ENCODE assay signal across 26 cellular contexts in genomic region chr2:233728723-233729301, GRCh38. TPM values are rescaled to one million over a fixed set of nuclear protein-coding genes. Genes with fewer than 3 reads are reported as not detected.
"Had no signal": no experiment of that assay in that cellular context is flagged by ENCODE, and none has a peak within 500 bp of the region (broad histone marks: within the 10 kb centered on the region; RNA-seq: fewer than 3 reads in every experiment).

Gene UGT1A3, plus strand, starts transcription at chr2:233729042. Its CDS starts 85 bp downstream, at chr2:233729127.

- H3K27ac ChIP-seq: brain microvascular endothelial cell, SK-N-MC, VCaP had no signal

- H3K36me3 Mint-ChIP-seq: activated naive CD8-positive, alpha-beta T cell had no signal

- H3K4me1 Mint-ChIP-seq: activated CD4-positive, alpha-beta memory T cell treated with anti-CD3 and anti-CD28 coated beads, Interleukin-2, amount 10 ng/mL, durations not matched to agents 7 days and 5 days; activated CD4-positive, alpha-beta T cell treated with anti-CD3 and anti-CD28 coated beads for 36 hours; activated T-helper 17 cell treated with anti-CD3 and anti-CD28 coated beads, Interleukin-2, amount 50 U/mL, for 72 hours had no signal

- H3K4me3 ChIP-seq: SK-N-MC had no signal

- H3K4me3 Mint-ChIP-seq: activated CD4-positive, alpha-beta memory T cell treated with anti-CD3 and anti-CD28 coated beads, Interleukin-2, amount 10 ng/mL, durations not matched to agents 7 days and 5 days; activated CD4-positive, alpha-beta T cell treated with anti-CD3 and anti-CD28 coated beads for 36 hours; activated naive CD4-positive, alpha-beta T cell treated with anti-CD3 and anti-CD28 coated beads for 36 hours; activated naive CD8-positive, alpha-beta T cell; activated T-helper 17 cell treated with anti-CD3 and anti-CD28 coated beads, Interleukin-2, amount 50 U/mL, for 72 hours had no signal

- H3K27me3 ChIP-seq: brain microvascular endothelial cell had no signal

- DNase-seq: activated CD4-positive, alpha-beta memory T cell treated with anti-CD3 and anti-CD28 coated beads, Interleukin-2, amount 10 ng/mL, durations not matched to agents 7 days and 5 days; activated CD4-positive, alpha-beta T cell treated with anti-CD3 and anti-CD28 coated beads for 36 hours; activated CD4-positive, alpha-beta T cell treated with anti-CD3 and anti-CD28 coated beads, Interleukin-2, amount 50 U/mL, for 1 hour; activated CD4-positive, CD25-positive, alpha-beta regulatory T cell; activated gamma-delta T cell; activated naive CD4-positive, alpha-beta T cell treated with anti-CD3 and anti-CD28 coated beads for 36 hours; activated T-cell treated with anti-CD3 and anti-CD28 coated beads for 4 hours; activated T-cell treated with anti-CD3 and anti-CD28 coated beads, Interleukin-2, amount 50 U/mL, for 48 hours; brain microvascular endothelial cell; cerebellar nuclear complex; Kasumi-1; NCI-H1048; NCI-H146; NCI-H187 treated with DMSO at 0.1 percent for 48 hours; NCI-H2081 treated with DMSO at 0.1 percent for 48 hours; NCI-H446; NCI-H524; PC-3; T-helper 1 cell had no signal

- H3K27ac Mint-ChIP-seq: activated CD4-positive, alpha-beta memory T cell treated with anti-CD3 and anti-CD28 coated beads, Interleukin-2, amount 10 ng/mL, durations not matched to agents 7 days and 5 days; activated CD4-positive, alpha-beta T cell treated with anti-CD3 and anti-CD28 coated beads for 36 hours; activated naive CD4-positive, alpha-beta T cell treated with anti-CD3 and anti-CD28 coated beads for 36 hours; activated naive CD8-positive, alpha-beta T cell; activated T-helper 17 cell treated with anti-CD3 and anti-CD28 coated beads, Interleukin-2, amount 50 U/mL, for 72 hours had no signal

- H3K9me3 Mint-ChIP-seq: activated CD4-positive, alpha-beta memory T cell treated with anti-CD3 and anti-CD28 coated beads, Interleukin-2, amount 10 ng/mL, durations not matched to agents 7 days and 5 days; activated naive CD4-positive, alpha-beta T cell treated with anti-CD3 and anti-CD28 coated beads for 36 hours; activated T-helper 17 cell treated with anti-CD3 and anti-CD28 coated beads, Interleukin-2, amount 50 U/mL, for 72 hours had no signal

- H3K36me3 ChIP-seq: brain microvascular endothelial cell had no signal

RNA-seq across cellular contexts. Expression of gene UGT1A3, which starts in this region (rescaled TPM):
- total RNA-seq: activated CD4-positive, alpha-beta memory T cell treated with anti-CD3 and anti-CD28 coated beads, Interleukin-2, amount 10 ng/mL, durations not matched to agents 7 days and 5 days; activated CD4-positive, alpha-beta T cell treated with anti-CD3 and anti-CD28 coated beads for 36 hours; activated CD8-positive, alpha-beta memory T cell treated with anti-CD3 and anti-CD28 coated beads for 36 hours; activated naive CD4-positive, alpha-beta T cell treated with anti-CD3 and anti-CD28 coated beads for 36 hours; activated T-helper 17 cell treated with anti-CD3 and anti-CD28 coated beads, Interleukin-2, amount 50 U/mL, for 72 hours; cardiac septum; PC-3; T-helper 2 cell treated with Interferon-gamma antibody and Interleukin-4, amounts not matched to agents 100 ng/mL and 5 ng/mL, for 36 hours had no signal
